17 cellular contexts compared by ENCODE assay signal in the genomic region with DNA sequence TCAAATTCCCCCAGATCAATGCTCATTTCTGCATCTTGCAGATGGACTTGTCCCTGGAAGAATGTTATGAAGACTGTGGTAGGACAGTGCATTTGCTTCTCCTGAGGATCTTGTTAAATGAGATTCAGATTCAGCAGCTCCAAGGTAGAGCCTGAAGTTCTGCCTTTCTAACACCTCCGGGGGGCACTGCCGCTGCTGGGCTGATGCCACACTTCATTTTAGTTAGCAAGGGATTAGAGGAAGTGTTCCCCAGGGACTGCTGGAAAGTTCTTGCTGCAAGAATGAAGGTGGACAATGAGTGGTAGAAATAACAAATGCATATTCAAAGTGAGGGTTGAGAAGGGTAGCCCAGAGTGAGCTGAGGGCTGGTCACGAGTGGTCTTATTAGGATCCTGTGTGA.
A peak's percentile ranks its signal among the peaks of the same experiment; 100 is the strongest.
DNase-seq lines count a peak whose midpoint lies in the region; ATAC-seq and TF ChIP-seq lines count a peak whose summit lies in the region.
"Had no signal": no experiment of that assay in that cellular context is flagged by ENCODE, and none has a peak within 500 bp of the region (broad histone marks: within the 10 kb centered on the region; RNA-seq: fewer than 3 reads in every experiment).

No MANE protein-coding gene starts in this region.

- no peak overlapping the region for H3K4me2 ChIP-seq in HCT116 (ENCODE audit: low read length)
- H3K4me2 ChIP-seq: neural progenitor cell had no signal

- peak; percentile 50 to 56 (median 54); a peak in 5 of 6 replicates for TF ChIP-seq CTCF in HCT116 (IDR thresholded peaks at IDR 0.05 in 2 of 3, conservative IDR thresholded peaks at IDR 0.05 in 1 of 3; ENCODE audit: borderline replicate concordance in 1 of 3, insufficient read depth in 1 of 3, low read depth in 2 of 3, low read length in 2 of 3)
- peak; percentile 47 for TF ChIP-seq CTCF in brain microvascular endothelial cell (IDR thresholded peaks at IDR 0.05; ENCODE audit: low read depth, low read length, missing control alignments)

- no peaks in the 10 kb centered on the region for H3K79me2 ChIP-seq in HCT116 (ENCODE audit: insufficient read depth, low read length)

- H3K27me3 ChIP-seq in HCT116 (ENCODE audit: insufficient read depth, low read length) = no peaks in the 10 kb centered on the region
- no peaks in the 10 kb centered on the region for H3K27me3 ChIP-seq in brain microvascular endothelial cell (replicated peaks)
- H3K27me3 ChIP-seq: neural progenitor cell, sigmoid colon had no signal

- intact Hi-C loops in HCT116 (cut with micrococcal nuclease) = loop anchor here (1.0 to 10.0 kb wide), 2 partner anchors 263 to 376 kb away; no protein-coding TSS in a partner anchor
- intact Hi-C loops in activated CD4-positive, alpha-beta memory T cell treated with anti-CD3 and anti-CD28 coated beads for 36 hours (cut with micrococcal nuclease) = no loop called here

- no TSS peak for BruUV-seq in HCT116 (replicated peaks; lab: Mats Ljungman, UMichigan)

- no peak overlapping the region for H2AFZ ChIP-seq in HCT116 (ENCODE audit: low read depth, low read length, poor library complexity, severe bottlenecking)
- H2AFZ ChIP-seq: neural progenitor cell had no signal

- CTCF ChIA-PET in HCT116 (lab: Charles Lee) = interaction anchor here (0.9 to 1.4 kb wide), 3 partner anchors 265 to 379 kb away, joined by 3 to 7 read pairs (median 4); no protein-coding TSS in a partner anchor
- CTCF ChIA-PET in activated CD4-positive, alpha-beta memory T cell treated with anti-CD3 and anti-CD28 coated beads for 36 hours (lab: Charles Lee) = no interaction called here

- H4K20me1 ChIP-seq in HCT116 (ENCODE audit: insufficient read depth) = no peaks in the 10 kb centered on the region

- no peaks in the 10 kb centered on the region for H3K9me2 ChIP-seq in HCT116 (ENCODE audit: insufficient read depth)

- no peak overlapping the region for H3K4me3 ChIP-seq in HCT116 (replicated peaks in 1 of 2; ENCODE audit: low read depth in 1 of 2, low read length in 2 of 2)
- H3K4me3 ChIP-seq in brain microvascular endothelial cell (ENCODE audit: low read depth, low read length) = no peak overlapping the region
- H3K4me3 ChIP-seq: lung, neural progenitor cell, sigmoid colon had no signal

- no peaks in the 10 kb centered on the region for H3K27me3 Mint-ChIP-seq in activated CD4-positive, alpha-beta memory T cell treated with anti-CD3 and anti-CD28 coated beads for 36 hours

- H3K36me3 ChIP-seq in HCT116 (ENCODE audit: control insufficient read depth in 1 of 2, insufficient read depth in 2 of 2, low read length in 2 of 2) (no peaks in the 10 kb centered on the region), brain microvascular endothelial cell (replicated peaks) (no peaks in the 10 kb centered on the region)
- H3K36me3 ChIP-seq: neural progenitor cell, sigmoid colon had no signal

- POLR2A ChIA-PET in HCT116 (lab: Charles Lee) = interaction anchor here (1.3 kb wide), 1 partner anchor 47 kb away, joined by 3 read pairs; no protein-coding TSS in a partner anchor
- POLR2A ChIA-PET in activated CD4-positive, alpha-beta memory T cell treated with anti-CD3 and anti-CD28 coated beads for 36 hours (lab: Charles Lee) = no interaction called here

- no peak overlapping the region for H3K27ac Mint-ChIP-seq in activated CD4-positive, alpha-beta memory T cell treated with anti-CD3 and anti-CD28 coated beads for 36 hours
- H3K27ac Mint-ChIP-seq: activated naive CD8-positive, alpha-beta T cell treated with anti-CD3 and anti-CD28 coated beads for 36 hours; neural progenitor cell; T-helper 17 cell had no signal

- H3K9ac ChIP-seq in HCT116 (ENCODE audit: low read length) = no peak overlapping the region
- H3K9ac ChIP-seq: neural progenitor cell had no signal

- in situ Hi-C loops in Caki2 (cut with HindIII; ENCODE audit: low pct_unique_long_range_greater_than_20kb, low sequenced_read_pairs) (no loop called here), brain microvascular endothelial cell (cut with HindIII; ENCODE audit: low pct_ligation_motif_present, low sequenced_read_pairs) (no loop called here)

- RAD21 ChIA-PET in HCT116 (lab: Charles Lee; ENCODE audit: low non-redundant PET in 1 of 2, low total read pairs in 2 of 2, uncharacterized antibody in 2 of 2, unreplicated experiment in 2 of 2) = interaction anchor here in 1 of 2 experiments (1.5 kb wide), 1 partner anchor 38 kb away, joined by 3 read pairs; no protein-coding TSS in a partner anchor

- no peaks in the 10 kb centered on the region for H3K9me3 Mint-ChIP-seq in activated CD4-positive, alpha-beta memory T cell treated with anti-CD3 and anti-CD28 coated beads for 36 hours
- H3K9me3 Mint-ChIP-seq: activated naive CD8-positive, alpha-beta T cell treated with anti-CD3 and anti-CD28 coated beads for 36 hours; neural progenitor cell had no signal

- H3K4me1 Mint-ChIP-seq in activated CD4-positive, alpha-beta memory T cell treated with anti-CD3 and anti-CD28 coated beads for 36 hours (ENCODE audit: low read depth) = no peaks in the 10 kb centered on the region
- H3K4me1 Mint-ChIP-seq: activated naive CD8-positive, alpha-beta T cell treated with anti-CD3 and anti-CD28 coated beads for 36 hours; neural progenitor cell; T-helper 17 cell had no signal

- TF ChIP-seq POLR2A in HCT116 (IDR thresholded peaks at IDR 0.05; ENCODE audit: borderline replicate concordance, extremely low read depth, insufficient read depth, insufficient read length) = no peak

- H3K9me3 ChIP-seq in HCT116 (ENCODE audit: control insufficient read depth in 1 of 2, insufficient read depth in 1 of 2, low read depth in 1 of 2, low read length in 2 of 2) = no peaks in the 10 kb centered on the region
- H3K9me3 ChIP-seq: sigmoid colon had no signal

- no peaks in the 10 kb centered on the region for H3K4me1 ChIP-seq in HCT116 (ENCODE audit: control insufficient read depth in 1 of 2, insufficient read depth in 2 of 2, low read length in 2 of 2)
- H3K4me1 ChIP-seq: neural progenitor cell, sigmoid colon had no signal

- TF ChIP-seq RAD21 in HCT116 (IDR thresholded peaks at IDR 0.05; ENCODE audit: low read depth) = peak; percentile 75

- ATAC-seq in HCT116 (peak; percentile 83), HG03039 (IDR thresholded peaks at IDR 0.05; ENCODE audit: unreplicated experiment) (no peak)
- ATAC-seq: T-helper 17 cell had no signal

- DNase-seq in Caki2 (ENCODE audit: low read depth) (peak; percentile 12), HCT116 (ENCODE audit: low read depth, low spot score) (peak; percentile 22), brain microvascular endothelial cell (no peak), kidney tubule cell (ENCODE audit: low spot score) (peak; percentile 24), AG08395 (ENCODE audit: low spot score) (no peak)
- no peak for DNase-seq in activated CD4-positive, alpha-beta memory T cell treated with anti-CD3 and anti-CD28 coated beads for 36 hours
- DNase-seq: activated naive CD8-positive, alpha-beta T cell treated with anti-CD3 and anti-CD28 coated beads for 36 hours; cerebellar nuclear complex; hypothalamus; MM.1S; NCI-H345; sigmoid colon; stimulated activated naive CD4-positive, alpha-beta T cell; T-helper 17 cell had no signal

- no peak overlapping the region for H3K4me3 Mint-ChIP-seq in activated CD4-positive, alpha-beta memory T cell treated with anti-CD3 and anti-CD28 coated beads for 36 hours
- H3K4me3 Mint-ChIP-seq: activated naive CD8-positive, alpha-beta T cell treated with anti-CD3 and anti-CD28 coated beads for 36 hours; neural progenitor cell; T-helper 17 cell had no signal

- H3K36me3 Mint-ChIP-seq in activated CD4-positive, alpha-beta memory T cell treated with anti-CD3 and anti-CD28 coated beads for 36 hours = no peaks in the 10 kb centered on the region
- H3K36me3 Mint-ChIP-seq: activated naive CD8-positive, alpha-beta T cell treated with anti-CD3 and anti-CD28 coated beads for 36 hours; neural progenitor cell had no signal

- H3K27ac ChIP-seq in HCT116 (ENCODE audit: low read depth, low read length) = no peak overlapping the region
- no peak overlapping the region for H3K27ac ChIP-seq in brain microvascular endothelial cell
- H3K27ac ChIP-seq: neural progenitor cell, sigmoid colon had no signal

TF ChIP-seq in HCT116, 20 proteins besides CTCF, POLR2A, EP300 and RAD21:
- TF ChIP-seq, protein P1, sequence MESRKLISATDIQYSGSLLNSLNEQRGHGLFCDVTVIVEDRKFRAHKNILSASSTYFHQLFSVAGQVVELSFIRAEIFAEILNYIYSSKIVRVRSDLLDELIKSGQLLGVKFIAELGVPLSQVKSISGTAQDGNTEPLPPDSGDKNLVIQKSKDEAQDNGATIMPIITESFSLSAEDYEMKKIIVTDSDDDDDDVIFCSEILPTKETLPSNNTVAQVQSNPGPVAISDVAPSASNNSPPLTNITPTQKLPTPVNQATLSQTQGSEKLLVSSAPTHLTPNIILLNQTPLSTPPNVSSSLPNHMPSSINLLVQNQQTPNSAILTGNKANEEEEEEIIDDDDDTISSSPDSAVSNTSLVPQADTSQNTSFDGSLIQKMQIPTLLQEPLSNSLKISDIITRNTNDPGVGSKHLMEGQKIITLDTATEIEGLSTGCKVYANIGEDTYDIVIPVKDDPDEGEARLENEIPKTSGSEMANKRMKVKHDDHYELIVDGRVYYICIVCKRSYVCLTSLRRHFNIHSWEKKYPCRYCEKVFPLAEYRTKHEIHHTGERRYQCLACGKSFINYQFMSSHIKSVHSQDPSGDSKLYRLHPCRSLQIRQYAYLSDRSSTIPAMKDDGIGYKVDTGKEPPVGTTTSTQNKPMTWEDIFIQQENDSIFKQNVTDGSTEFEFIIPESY (IDR thresholded peaks at IDR 0.05; ENCODE audit: extremely low read depth, insufficient replicate concordance, low read length) = no peak
- TF ChIP-seq CBX3 (IDR thresholded peaks at IDR 0.05; ENCODE audit: low read depth) = 0 out of 2 replicates have a peak, but pooled peaks have one; percentile 23

Comparison
In these comparisons a context has a peak if more than half of its experiments do, and no peak if none do; other contexts are left out.
1. DNase-seq: peak in Caki2 (single experiment), HCT116 (single experiment) and kidney tubule cell (single experiment); none in brain microvascular endothelial cell (single experiment), AG08395 (single experiment) and activated CD4-positive, alpha-beta memory T cell treated with anti-CD3 and anti-CD28 coated beads for 36 hours (single experiment).